11 cellular contexts compared by ENCODE assay signal in the genomic region with DNA sequence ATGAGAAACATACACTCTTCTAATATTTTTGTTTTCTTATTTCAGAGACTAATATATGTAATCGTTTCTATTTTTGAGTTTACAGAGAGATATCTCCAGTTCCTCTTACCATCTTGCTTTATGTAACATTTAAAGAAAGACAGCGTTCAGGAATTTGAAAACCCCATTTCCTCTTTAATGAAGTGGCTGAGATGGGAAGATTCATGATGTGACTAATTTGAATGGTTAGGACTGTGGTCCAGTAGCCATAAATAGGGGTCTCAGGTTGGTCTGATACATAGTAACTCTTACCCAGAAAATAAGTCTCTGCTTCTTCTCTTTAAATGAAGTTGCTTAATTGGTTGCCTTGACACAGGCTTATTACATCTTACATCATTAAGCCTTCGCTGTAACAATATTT. TPM values are rescaled to one million over a fixed set of nuclear protein-coding genes. Genes with fewer than 3 reads are reported as not detected.
DNase-seq lines count a peak whose midpoint lies in the region; ATAC-seq, FAIRE-seq and TF ChIP-seq lines count a peak whose summit lies in the region.
"Had no signal": no experiment of that assay in that cellular context is flagged by ENCODE, and none has a peak within 500 bp of the region (broad histone marks: within the 10 kb centered on the region; RNA-seq: fewer than 3 reads in every experiment).

No MANE protein-coding gene starts in this region.

- TF ChIP-seq CTCF in D721Med (IDR thresholded peaks at IDR 0.05; ENCODE audit: insufficient read depth, missing control alignments): no peak
- no peak for TF ChIP-seq CTCF in IMR-90 (conservative IDR thresholded peaks at IDR 0.05; ENCODE audit: low read depth, low read length)
- TF ChIP-seq CTCF in adrenal gland (IDR thresholded peaks at IDR 0.05): no peak
- TF ChIP-seq CTCF in neutrophil (IDR thresholded peaks at IDR 0.05): no peak

- WGBS in IMR-90 (ENCODE audit: extremely low coverage in 2 of 2, insufficient read length in 1 of 2), 2 experiments: no CpG with 5 or more reads among the region's 3 CpGs
- 39 to 49% (median 45%) methylated on average over 3 of the region's 3 CpGs for WGBS in adrenal gland, 4 donors

- H3K14ac ChIP-seq in IMR-90 (replicated peaks; ENCODE audit: low read depth, low read length): no peak overlapping the region

- no peak overlapping the region for H3K27ac ChIP-seq in IMR-90 (ENCODE audit: insufficient read depth, low read length)
- H3K27ac ChIP-seq in adrenal gland: peak overlapping the region in 3 of 5 donors; percentile 10 to 52 (median 12)
- peak overlapping the region; percentile 76 for H3K27ac ChIP-seq in neutrophil

- no peak overlapping the region for H4K91ac ChIP-seq in IMR-90 (ENCODE audit: insufficient read depth, low read depth, low read length)

- no peak overlapping the region for H2BK120ac ChIP-seq in IMR-90 (ENCODE audit: low read depth, low read length)

- peaks cover 10% of the 10 kb centered on the region for H3K4me1 ChIP-seq in IMR-90 (ENCODE audit: control insufficient read depth, insufficient read depth, low read length)
- H3K4me1 ChIP-seq in adrenal gland (replicated peaks in 1 of 2): peaks cover 24 to 99% of the 10 kb centered on the region in 2 donors
- peaks cover 98 to 99% of the 10 kb centered on the region in 2 experiments for H3K4me1 ChIP-seq in neutrophil (ENCODE audit: control insufficient read depth in 1 of 2, insufficient read depth in 1 of 2, low read depth in 1 of 2, low read length in 1 of 2)

- in situ Hi-C loops in IMR-90 (cut with MboI; ENCODE audit: low sequenced_read_pairs): no loop called here

- no peak overlapping the region for H2AFZ ChIP-seq in IMR-90 (replicated peaks; ENCODE audit: low read length, poor library complexity)

- H3K4ac ChIP-seq in IMR-90 (ENCODE audit: low read depth, low read length): no peak overlapping the region

- intact Hi-C loops in IMR-90 (cut with micrococcal nuclease) (no loop called here), adrenal gland (cut with DNase I) (no loop called here)

- CTCF ChIA-PET in IMR-90 (lab: Yijun Ruan, JAX): no interaction called here

- peak; percentile 67 for FAIRE-seq in D721Med (lab: Jason Lieb, UNC)

- no peak overlapping the region for H4K5ac ChIP-seq in IMR-90 (ENCODE audit: low read depth, low read length)

- H3K9me3 ChIP-seq in IMR-90 (ENCODE audit: control insufficient read depth, insufficient read depth, low read length) (no peaks in the 10 kb centered on the region), adrenal gland (replicated peaks in 1 of 3) (no peaks in the 10 kb centered on the region), neutrophil (no peaks in the 10 kb centered on the region)
- H3K9me3 ChIP-seq: body of pancreas had no signal

- BruUV-seq in IMR-90 (replicated peaks; lab: Mats Ljungman, UMichigan): no TSS peak

- no peak overlapping the region for H3K23ac ChIP-seq in IMR-90 (ENCODE audit: low read depth, low read length)

- H2BK20ac ChIP-seq in IMR-90 (ENCODE audit: low read depth, low read length): no peak overlapping the region

- peaks cover 2% of the 10 kb centered on the region for H3K9me1 ChIP-seq in IMR-90 (ENCODE audit: insufficient read depth, low read length)

- no peak overlapping the region for H3K9ac ChIP-seq in IMR-90 (ENCODE audit: low read depth, low read length)

- no peak overlapping the region for H2BK5ac ChIP-seq in IMR-90 (ENCODE audit: low read depth, low read length, poor library complexity, severe bottlenecking)

- H4K8ac ChIP-seq in IMR-90 (ENCODE audit: low read depth in 2 of 2, low read length in 2 of 2): no peak overlapping the region

- peaks cover 92% of the 10 kb centered on the region for H4K20me1 ChIP-seq in IMR-90 (ENCODE audit: insufficient read depth, low read length)

- peaks cover 0 to 30% of the 10 kb centered on the region in 2 experiments; a peak in 2 of 4 replicates for H3K79me1 ChIP-seq in IMR-90 (ENCODE audit: low read depth in 1 of 2, low read length in 2 of 2)

- no peak overlapping the region for H2BK15ac ChIP-seq in IMR-90 (ENCODE audit: low read depth, low read length)

- no peak for TF ChIP-seq POLR2A in IMR-90 (IDR thresholded peaks at IDR 0.05; ENCODE audit: low read depth, low read length)
- no peak for TF ChIP-seq POLR2A in adrenal gland (IDR thresholded peaks at IDR 0.05)

- H3K36me3 ChIP-seq in IMR-90 (ENCODE audit: control insufficient read depth, insufficient read depth, low read length) (no peaks in the 10 kb centered on the region), adrenal gland (replicated peaks in 1 of 2) (no peaks in the 10 kb centered on the region), neutrophil (no peaks in the 10 kb centered on the region)

- H3K56ac ChIP-seq in IMR-90 (ENCODE audit: extremely low read depth, insufficient read depth, low read length): no peak overlapping the region

- H3K27me3 ChIP-seq in IMR-90 (ENCODE audit: control insufficient read depth, insufficient read depth, low read length): no peaks in the 10 kb centered on the region
- H3K27me3 ChIP-seq in adrenal gland: no peaks in the 10 kb centered on the region
- H3K27me3 ChIP-seq in neutrophil: no peaks in the 10 kb centered on the region
- H3K27me3 ChIP-seq: body of pancreas had no signal

- H3K4me2 ChIP-seq in IMR-90 (ENCODE audit: low read depth, low read length): peak overlapping the region; percentile 63; the same call in 1 of the 2 replicates

- dilution Hi-C loops in IMR-90 (cut with HindIII; ENCODE audit: low sequenced_read_pairs, unreplicated experiment): no loop called here

- H3K4me3 ChIP-seq in IMR-90 (ENCODE audit: insufficient read depth, low read depth, low read length) (no peak overlapping the region), adrenal gland (no peak overlapping the region), neutrophil (ENCODE audit: low read depth in 1 of 2, low read length in 1 of 2) (peak overlapping the region in 1 of 2 experiments; percentile 19)
- H3K4me3 ChIP-seq: body of pancreas had no signal

- no peak overlapping the region for H3K18ac ChIP-seq in IMR-90 (ENCODE audit: low read depth, low read length)

- no peak overlapping the region for H2AK5ac ChIP-seq in IMR-90 (ENCODE audit: low read depth, low read length)

- POLR2A ChIA-PET in IMR-90 (lab: Charles Lee; ENCODE audit: unreplicated experiment): no interaction called here

- ATAC-seq in IMR-90 (ENCODE audit: low read depth) (no peak), HG02610 (IDR thresholded peaks at IDR 0.05; ENCODE audit: unreplicated experiment) (no peak)
- ATAC-seq: HCT116 had no signal

- DNase-seq in D721Med (ENCODE audit: insufficient read length, low spot score) (no peak), IMR-90 (no peak), adrenal gland (no peak), GDM1 (lab: John Stamatoyannopoulos, UW) (no peak), NCI-H2029 treated with DMSO at 0.1 percent for 48 hours (lab: John Stamatoyannopoulos, UW) (no peak)
- DNase-seq: activated CD4-positive, alpha-beta T cell treated with anti-CD3 and anti-CD28 coated beads, Interleukin-2, amount 50 U/mL, for 4 hours; body of pancreas; NCI-H187 had no signal

- no peak for TF ChIP-seq RAD21 in IMR-90 (IDR thresholded peaks at IDR 0.05; ENCODE audit: low read length)

- H2AK9ac ChIP-seq in IMR-90 (replicated peaks; ENCODE audit: low read depth, low read length, poor library complexity): no peak overlapping the region

TF ChIP-seq in IMR-90, 13 proteins besides CTCF, POLR2A, EP300 and RAD21:
- TF ChIP-seq CHD1 (IDR thresholded peaks at IDR 0.05; ENCODE audit: low read depth, low read length) (no peak), CEBPB (IDR thresholded peaks at IDR 0.05; ENCODE audit: low read depth, low read length) (no peak), RFX5 (IDR thresholded peaks at IDR 0.05; ENCODE audit: low read depth, low read length) (no peak), MXI1 (IDR thresholded peaks at IDR 0.05; ENCODE audit: borderline replicate concordance, low read depth, low read length) (no peak), BHLHE40 (IDR thresholded peaks at IDR 0.05; ENCODE audit: low read depth, low read length) (no peak), FOS (IDR thresholded peaks at IDR 0.05; ENCODE audit: low read depth, low read length) (no peak), SMC3 (IDR thresholded peaks at IDR 0.05; ENCODE audit: low read depth, low read length) (no peak), MAFK (IDR thresholded peaks at IDR 0.05; ENCODE audit: low read depth, low read length) (no peak)

RNA-seq across cellular contexts. Expression of gene KMT2E, which starts 6.9 kb away (rescaled TPM):
- total RNA-seq in IMR-90 (2012; rRNA removed): 79.2 and 83.3 TPM in 2 replicates
- polyA plus RNA-seq in IMR-90 (2012; rRNA removed): 12.9 and 16.8 TPM in 2 replicates
- polyA plus RNA-seq in IMR-90 (2012; cell fraction: cytosol; rRNA removed): 5.3 and 7.7 TPM in 2 replicates
- polyA plus RNA-seq in IMR-90 (2012; cell fraction: nucleus; rRNA removed; ENCODE audit: low replicate concordance): 7.4 and 30.8 TPM in 2 replicates
- total RNA-seq in adrenal gland: 10 to 100 TPM; 35.6 to 98.0 (median 68.0) TPM
- 10 to 100 TPM; 14.4 to 38.5 (median 26.9) TPM for polyA plus RNA-seq in adrenal gland
